ENCODE assay signal across 21 cellular contexts in the genomic region with DNA sequence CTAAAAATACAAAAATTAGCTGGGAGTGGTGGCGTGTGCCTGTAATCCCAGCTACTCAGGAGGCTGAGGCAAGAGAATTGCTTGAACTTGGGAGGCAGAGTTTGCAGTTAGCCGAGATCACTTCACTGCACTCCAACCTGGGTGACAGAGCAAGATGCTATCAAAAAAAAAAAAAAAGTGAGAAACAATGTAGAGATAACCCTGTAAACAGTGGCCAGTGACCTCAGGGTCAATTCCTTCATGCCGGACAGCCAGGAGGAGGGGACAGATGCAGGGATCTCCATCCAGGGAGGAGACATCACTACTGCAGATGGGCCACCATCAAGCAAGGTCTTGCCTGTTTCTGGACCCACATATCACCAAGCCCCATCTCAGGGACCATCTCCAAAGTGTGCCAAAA. TPM values are rescaled to one million over a fixed set of nuclear protein-coding genes. Genes with fewer than 3 reads are reported as not detected.
"Had no signal": no experiment of that assay in that cellular context is flagged by ENCODE, and none has a peak within 500 bp of the region (broad histone marks: within the 10 kb centered on the region; RNA-seq: fewer than 3 reads in every experiment).

No MANE protein-coding gene starts in this region.

- H3K4me2 ChIP-seq: SK-N-SH had no signal

- DNase-seq: KG1, MG63, NCI-H1092, NCI-H1105 treated with DMSO at 0.1 percent for 48 hours, NCI-H1417 treated with DMSO at 0.1 percent for 48 hours, NCI-H146, NCI-H1694 treated with DMSO at 0.1 percent for 48 hours, NCI-H1930, NCI-H2081, NCI-H2107, NCI-H2227 treated with DMSO at 0.1 percent for 48 hours, NCI-H524 treated with DMSO at 0.1 percent for 48 hours, NCI-H69, NCI-H774, Right ventricle myocardium superior, RPMI8226, SK-N-SH, SW 1271 had no signal

- H3K4me3 ChIP-seq: MG63 had no signal

- H3K9me3 ChIP-seq: SK-N-SH had no signal

- H3K9ac ChIP-seq: SK-N-SH had no signal

- H3K27me3 ChIP-seq: MG63 had no signal

- FAIRE-seq: RCC 7860 had no signal

RNA-seq across cellular contexts. Expression of a gene that starts 14.0 kb away (rescaled TPM):
- total RNA-seq: HT1080, Right ventricle myocardium superior had no signal

RNA-seq across cellular contexts. Expression of a gene that starts 31.9 kb away (rescaled TPM):
- total RNA-seq: NCI-H460 had no signal
